8 cellular contexts compared by ENCODE assay signal in the genomic region with DNA sequence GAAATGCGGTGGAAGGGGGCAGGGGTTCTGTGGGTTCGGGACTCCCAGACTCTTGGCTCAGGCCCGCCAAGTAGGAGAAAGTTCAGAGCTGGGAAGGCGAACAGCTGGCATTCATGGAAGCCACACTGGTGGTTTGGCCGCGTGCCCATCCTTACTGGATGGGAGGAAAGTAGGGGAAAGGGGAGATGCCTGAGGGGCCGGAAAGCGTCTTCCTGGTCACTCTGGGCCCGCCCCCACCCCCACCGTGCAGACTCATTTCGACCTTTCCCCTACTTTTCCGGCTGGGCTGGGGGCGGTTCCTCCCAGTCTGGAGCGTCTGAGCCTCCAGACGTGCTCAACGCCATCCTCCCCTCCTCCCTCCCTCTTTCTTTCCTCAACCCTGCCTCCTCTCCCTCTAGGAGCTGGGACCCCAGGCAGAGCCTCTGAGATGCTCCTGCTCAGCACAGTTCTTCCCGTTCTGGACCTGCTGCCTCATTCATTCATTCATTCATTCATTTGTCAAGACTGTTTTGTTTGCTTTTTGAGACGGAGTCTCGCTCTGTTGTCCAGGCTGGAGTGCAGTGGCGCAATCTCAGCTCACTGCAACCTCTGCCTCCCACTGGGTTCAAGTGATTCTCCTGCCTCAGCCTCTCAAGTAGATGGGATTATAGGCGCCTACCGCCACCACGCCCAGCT. TPM values are rescaled to one million over a fixed set of nuclear protein-coding genes. Genes with fewer than 3 reads are reported as not detected.
DNase-seq lines count a peak whose midpoint lies in the region; ATAC-seq and TF ChIP-seq lines count a peak whose summit lies in the region.

No MANE protein-coding gene starts in this region.

- no peaks in the 10 kb centered on the region for H3K27me3 Mint-ChIP-seq in osteocyte (ENCODE audit: unreplicated experiment)

- H3K27ac Mint-ChIP-seq in osteocyte (ENCODE audit: unreplicated experiment), result peak overlapping the region; percentile 85

- no peaks in the 10 kb centered on the region for H3K9me3 Mint-ChIP-seq in osteocyte (ENCODE audit: unreplicated experiment)

- in situ Hi-C loops in GM13977 (cut with MboI; ENCODE audit: low pct_unique_long_range_greater_than_20kb, low sequenced_read_pairs, unreplicated experiment), result no loop called here

- H3K4me1 Mint-ChIP-seq in osteocyte (ENCODE audit: unreplicated experiment), result peaks cover 39% of the 10 kb centered on the region

- no peak for TF ChIP-seq CTCF in osteocyte (IDR thresholded peaks at IDR 0.05)
- no peak for TF ChIP-seq CTCF in GM13977 (IDR thresholded peaks at IDR 0.05; ENCODE audit: extremely low read depth, insufficient read depth, missing control alignments)

- DNase-seq in NCI-H82 (lab: John Stamatoyannopoulos, UW), result peak; percentile 61
- no peak for DNase-seq in NCI-H82 treated with DMSO at 0.1 percent for 48 hours (lab: John Stamatoyannopoulos, UW; ENCODE audit: unreplicated experiment)
- peak; percentile 70 for DNase-seq in UCSD-AML1 (lab: John Stamatoyannopoulos, UW; ENCODE audit: unreplicated experiment)
- peak; percentile 80 for DNase-seq in globus pallidus (ENCODE audit: low spot score)
- DNase-seq in osteocyte (ENCODE audit: extremely low spot score, unreplicated experiment), result peak; percentile 99
- no peak for DNase-seq in activated CD8-positive, alpha-beta memory T cell treated with anti-CD3 and anti-CD28 coated beads, Interleukin-2, amount 50 U/mL, for 48 hours
- no peak for DNase-seq in GM13977 (ENCODE audit: low spot score)

- H3K36me3 Mint-ChIP-seq in osteocyte (ENCODE audit: unreplicated experiment), result peaks cover 4% of the 10 kb centered on the region

- ATAC-seq in HG02981 (IDR thresholded peaks at IDR 0.05; ENCODE audit: unreplicated experiment), result no peak

- peak overlapping the region; percentile 54 for H3K4me3 Mint-ChIP-seq in osteocyte (ENCODE audit: unreplicated experiment)

RNA-seq across cellular contexts. Expression of a gene that starts 3.5 kb away (rescaled TPM):
- total RNA-seq in osteocyte, result 6.5 and 8.6 TPM in 2 replicates

RNA-seq across cellular contexts. Expression of a gene that starts 22.7 kb away (rescaled TPM):
- 126 and 130 TPM in 2 replicates for total RNA-seq in osteocyte

RNA-seq across cellular contexts. Expression of a gene that starts 24.4 kb away (rescaled TPM):
- 0.30 TPM in 1 of 2 replicates, not detected in the other for total RNA-seq in osteocyte

RNA-seq across cellular contexts. Expression of a gene that starts 45.6 kb away (rescaled TPM):
- 45.0 and 50.6 TPM in 2 replicates for total RNA-seq in osteocyte

RNA-seq across cellular contexts. Expression of a gene that starts 46.2 kb away (rescaled TPM):
- 1,524 and 1,597 TPM in 2 replicates for total RNA-seq in osteocyte

Comparison
In these comparisons a context has a peak if more than half of its experiments do, and no peak if none do; other contexts are left out.
1. DNase-seq: peak in NCI-H82 (single experiment), UCSD-AML1 (single experiment), globus pallidus (single experiment) and osteocyte (single experiment); none in NCI-H82 treated with DMSO at 0.1 percent for 48 hours (single experiment), activated CD8-positive, alpha-beta memory T cell treated with anti-CD3 and anti-CD28 coated beads, Interleukin-2, amount 50 U/mL, for 48 hours (single experiment) and GM13977 (single experiment).